ENCODE assay signal across 8 cellular contexts in the genomic region with DNA sequence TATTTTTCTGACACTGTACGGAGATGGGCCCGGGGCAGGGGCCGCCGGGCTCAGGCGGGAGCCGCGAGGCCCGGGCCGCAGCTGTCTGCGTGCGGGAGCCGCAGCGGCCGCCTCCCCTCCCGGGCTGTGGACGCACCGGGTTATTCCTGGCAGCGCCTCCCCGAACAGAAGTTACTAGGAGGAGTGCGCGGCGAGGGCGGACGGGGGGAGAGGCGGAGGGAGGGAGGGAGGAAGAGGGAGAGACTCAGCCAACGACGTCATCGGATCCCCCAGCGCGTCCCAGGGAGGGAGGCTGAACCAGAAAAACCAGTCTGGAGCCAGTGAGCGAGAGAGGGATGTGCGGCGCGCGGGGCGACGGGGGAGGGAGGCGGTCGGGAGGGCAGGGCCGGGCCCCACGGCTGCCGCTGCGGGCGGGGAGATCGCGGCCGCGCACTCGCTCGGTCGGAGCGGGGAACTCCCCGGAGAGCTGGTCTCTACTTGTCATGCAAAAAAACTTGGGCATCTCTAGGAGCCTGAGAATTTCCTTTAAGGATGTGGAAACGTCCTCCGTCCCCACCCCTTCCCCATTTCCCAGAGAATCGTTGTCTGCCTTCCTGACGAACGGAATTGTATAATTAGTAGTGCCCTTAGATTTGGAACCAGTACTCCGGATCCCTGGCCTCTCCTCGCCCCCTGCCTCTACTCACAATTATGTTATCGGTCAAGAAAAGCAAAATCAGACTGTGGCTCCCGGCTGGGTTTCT. TPM values are rescaled to one million over a fixed set of nuclear protein-coding genes. Genes with fewer than 3 reads are reported as not detected.
A peak's percentile ranks its signal among the peaks of the same experiment; 100 is the strongest.
DNase-seq lines count a peak whose midpoint lies in the region; ATAC-seq, FAIRE-seq and TF ChIP-seq lines count a peak whose summit lies in the region.

No MANE protein-coding gene starts in this region.

- intact Hi-C loops in endothelial cell of umbilical vein (cut with micrococcal nuclease): loop anchor here (1.0 to 10.0 kb wide), 14 partner anchors 19 to 802 kb away; partner anchors contain the start of genes ADAT2, AIG1, NMBR and PEX3

- peak overlapping the region; percentile 73 for H3K4me3 ChIP-seq in BE2C (ENCODE audit: low read depth, low read length)
- H3K4me3 ChIP-seq in endothelial cell of umbilical vein (replicated peaks in 1 of 3; ENCODE audit: insufficient read depth in 1 of 3, low read depth in 1 of 3, low read length in 3 of 3): peak overlapping the region; percentile 58 to 91 (median 85)

- BruUV-seq in endothelial cell of umbilical vein (replicated peaks; lab: Mats Ljungman, UMichigan): TSS peak; percentile 76

- TF ChIP-seq CTCF in BE2C (IDR thresholded peaks at IDR 0.05; ENCODE audit: low read depth, low read length) (no peak), endothelial cell of umbilical vein (IDR thresholded peaks at IDR 0.05; ENCODE audit: extremely low read depth in 1 of 2, insufficient read depth in 1 of 2, low read depth in 1 of 2, low read length in 2 of 2) (no peak)

- peak overlapping the region; percentile 96 for H3K9ac ChIP-seq in endothelial cell of umbilical vein (replicated peaks; ENCODE audit: extremely low read depth, insufficient read depth, low read length)

- POLR2A ChIA-PET in endothelial cell of umbilical vein (lab: Charles Lee): interaction anchor here (0.9 kb wide), 1 partner anchor 61 kb away, joined by 3 read pairs; no protein-coding TSS in a partner anchor

- peak overlapping the region; percentile 98 for H3K4me2 ChIP-seq in endothelial cell of umbilical vein (ENCODE audit: insufficient read depth, low read length)

- no peaks in the 10 kb centered on the region for H4K20me1 ChIP-seq in endothelial cell of umbilical vein (replicated peaks; ENCODE audit: control insufficient read depth, extremely low read depth, insufficient read depth, low read length)

- CTCF ChIA-PET in endothelial cell of umbilical vein (lab: Charles Lee): interaction anchor here (1.0 to 1.4 kb wide), 10 partner anchors 20 to 481 kb away, joined by 3 to 10 read pairs (median 4); no protein-coding TSS in a partner anchor

- H3K9me3 ChIP-seq in BE2C (no peaks in the 10 kb centered on the region), endothelial cell of umbilical vein (replicated peaks; ENCODE audit: control insufficient read depth, insufficient read depth, low read length) (no peaks in the 10 kb centered on the region)

- DNase-seq in BE2C (peak; percentile 80), HK-2 (ENCODE audit: unreplicated experiment) (peak; percentile 97), activated T-cell treated with anti-CD3 and anti-CD28 coated beads for 24 hours (ENCODE audit: low read depth) (peak; percentile 87), endothelial cell of umbilical vein (ENCODE audit: low read depth, low spot score) (peak; percentile 97), midbrain (lab: John Stamatoyannopoulos, UW) (peak; percentile 94)
- DNase-seq in NK-92 treated with Interleukin-12 subunit alpha and Interleukin-12 subunit beta, amount 100 ng/mL, for 24 hours (lab: John Stamatoyannopoulos, UW): peak; percentile 87
- DNase-seq in stimulated activated CD8-positive, alpha-beta memory T cell treated with anti-CD3 and anti-CD28 coated beads, Interleukin-15, amount 100 ng/mL, for 24 hours (ENCODE audit: low read depth): peak; percentile 59

- peak overlapping the region; percentile 84 for H2AFZ ChIP-seq in endothelial cell of umbilical vein (ENCODE audit: low read depth, low read length)

- TF ChIP-seq POLR2A in endothelial cell of umbilical vein (IDR thresholded peaks at IDR 0.05; ENCODE audit: low read depth, low read length): no peak

- FAIRE-seq in endothelial cell of umbilical vein (lab: Jason Lieb, UNC): peak; percentile 83

- H3K4me1 ChIP-seq in BE2C (no peaks in the 10 kb centered on the region; the same call in 1 of the 2 replicates), endothelial cell of umbilical vein (ENCODE audit: control insufficient read depth, extremely low read depth, insufficient read depth, low read length) (peaks cover 17% of the 10 kb centered on the region)

- peak overlapping the region; percentile 85 for H3K27ac ChIP-seq in endothelial cell of umbilical vein (ENCODE audit: insufficient read depth, low read depth, low read length)

- ATAC-seq in GM19328 (IDR thresholded peaks at IDR 0.05; ENCODE audit: unreplicated experiment): peak; percentile 23

- dilution Hi-C loops in endothelial cell of umbilical vein (cut with MboI; ENCODE audit: extremely low pct_ligation_motif_present, low sequenced_read_pairs): no loop called here

- H3K27me3 ChIP-seq in BE2C (peaks cover 67% of the 10 kb centered on the region), endothelial cell of umbilical vein (ENCODE audit: control insufficient read depth in 2 of 2, insufficient read depth in 2 of 2, low read length in 2 of 2) (no peaks in the 10 kb centered on the region)

- no peaks in the 10 kb centered on the region for H3K9me1 ChIP-seq in endothelial cell of umbilical vein (replicated peaks; ENCODE audit: control insufficient read depth, extremely low read depth, insufficient read depth, low read length)

- no peaks in the 10 kb centered on the region for H3K79me2 ChIP-seq in endothelial cell of umbilical vein (ENCODE audit: control insufficient read depth, insufficient read depth, low read length)

- H3K36me3 ChIP-seq in BE2C (no peaks in the 10 kb centered on the region), endothelial cell of umbilical vein (ENCODE audit: control insufficient read depth in 2 of 2, extremely low read depth in 1 of 2, insufficient read depth in 2 of 2, low read length in 2 of 2) (no peaks in the 10 kb centered on the region)

TF ChIP-seq in endothelial cell of umbilical vein, 7 proteins besides CTCF, POLR2A, EP300 and RAD21:
- TF ChIP-seq JUN (IDR thresholded peaks at IDR 0.05; ENCODE audit: borderline replicate concordance, insufficient read depth, insufficient read length, low read depth) (no peak), FOS (IDR thresholded peaks at IDR 0.05; ENCODE audit: borderline replicate concordance, insufficient read depth, low read length) (no peak), POLR2AphosphoS5 (IDR thresholded peaks at IDR 0.05; ENCODE audit: insufficient read depth, low read depth, low read length) (peak; percentile 21), MYC (IDR thresholded peaks at IDR 0.05; ENCODE audit: low read depth, low read length) (no peak)

RNA-seq across cellular contexts. Expression of gene HIVEP2, which starts 1.4 kb away (rescaled TPM):
- 0.51 TPM for polyA plus RNA-seq in BE2C (2012; ENCODE audit: insufficient read depth, insufficient read length, low read depth)
- total RNA-seq in endothelial cell of umbilical vein: 4.7 and 5.2 TPM in 2 replicates
- polyA plus RNA-seq in endothelial cell of umbilical vein: 0.86 and 1.3 TPM in 2 replicates
- polyA plus RNA-seq in endothelial cell of umbilical vein (2011; cell fraction: cytosol; rRNA removed): 1.3 TPM in 2 replicates
- polyA plus RNA-seq in endothelial cell of umbilical vein (2011; cell fraction: nucleus; rRNA removed): 2.4 and 2.9 TPM in 2 replicates
- polyA plus RNA-seq in endothelial cell of umbilical vein (2012): 2.7 and 3.0 TPM in 2 replicates
- 4.3 and 4.9 TPM in 2 replicates for polyA minus RNA-seq in endothelial cell of umbilical vein
- polyA minus RNA-seq in endothelial cell of umbilical vein (2011; cell fraction: cytosol; rRNA and poly(A)+ RNA removed): 2.6 TPM
- 5.4 and 5.8 TPM in 2 replicates for polyA minus RNA-seq in endothelial cell of umbilical vein (2011; cell fraction: nucleus; rRNA and poly(A)+ RNA removed)

Comparison
In these comparisons a context has a peak if more than half of its experiments do, and no peak if none do; other contexts are left out.
1. Peak in every context shown above with its lines: DNase-seq, ATAC-seq, H3K4me3 ChIP-seq and H3K27ac ChIP-seq.